8 cellular contexts compared by ENCODE assay signal in the genomic region with DNA sequence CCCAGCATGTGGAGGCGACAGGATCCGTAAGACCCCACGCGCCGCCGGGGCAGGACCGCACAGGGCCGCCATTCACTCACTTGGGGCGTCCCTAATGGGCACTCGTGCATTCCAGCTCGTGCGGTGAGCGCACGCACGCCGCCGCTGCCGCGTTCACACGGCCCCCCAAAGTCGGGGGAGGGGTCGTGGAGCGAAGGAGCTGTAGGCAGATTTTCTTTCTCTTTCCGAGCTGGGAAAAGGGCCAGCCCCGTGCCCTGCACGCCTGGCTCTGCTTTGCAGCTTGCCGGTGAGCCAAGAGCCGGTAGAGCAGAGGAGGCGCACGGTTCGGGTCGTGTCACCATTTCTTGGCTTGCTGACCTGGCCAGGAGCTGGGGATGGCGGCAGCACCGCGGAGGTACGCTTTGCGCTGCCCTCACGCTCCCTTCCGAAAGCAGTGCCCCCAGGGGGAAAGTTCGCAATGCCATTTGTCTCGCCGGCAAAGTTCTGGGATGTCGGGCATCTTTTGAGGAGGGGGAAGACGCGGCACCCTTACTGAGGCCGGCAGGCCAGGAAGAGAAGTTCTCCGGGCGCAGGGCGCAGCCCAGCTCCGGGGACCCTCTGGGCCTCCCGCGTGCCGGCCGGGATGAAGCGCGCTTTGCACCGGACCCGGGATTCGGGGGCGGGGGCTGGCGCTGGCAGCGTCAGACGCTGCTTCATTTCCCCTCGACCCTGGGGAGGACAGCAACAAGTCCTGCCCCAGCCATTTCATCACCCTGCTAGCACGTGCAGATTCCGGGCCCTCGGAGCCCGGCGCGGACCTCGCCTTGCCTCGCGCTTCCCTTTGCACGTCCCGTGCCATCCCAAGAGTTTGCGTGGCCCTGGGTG. TPM values are rescaled to one million over a fixed set of nuclear protein-coding genes. Genes with fewer than 3 reads are reported as not detected.
DNase-seq lines count a peak whose midpoint lies in the region; ATAC-seq and TF ChIP-seq lines count a peak whose summit lies in the region.

No MANE protein-coding gene starts in this region.

- peaks cover 69% of the 10 kb centered on the region for H3K4me1 Mint-ChIP-seq in chondrocyte (ENCODE audit: low read depth)

- H3K27ac Mint-ChIP-seq in chondrocyte (ENCODE audit: unreplicated experiment) = peak overlapping the region; percentile 100

- peaks cover 52% of the 10 kb centered on the region for H3K36me3 Mint-ChIP-seq in chondrocyte (ENCODE audit: low read depth)

- peak overlapping the region; percentile 99 for H3K4me3 Mint-ChIP-seq in chondrocyte (ENCODE audit: unreplicated experiment)

- ATAC-seq in GM19455 (IDR thresholded peaks at IDR 0.05; ENCODE audit: unreplicated experiment) = no peak
- ATAC-seq in HG02870 (IDR thresholded peaks at IDR 0.05; ENCODE audit: unreplicated experiment) = no peak
- no peak for ATAC-seq in HG02588 (IDR thresholded peaks at IDR 0.05; ENCODE audit: unreplicated experiment)

- no peaks in the 10 kb centered on the region for H3K27me3 Mint-ChIP-seq in chondrocyte (ENCODE audit: low read depth)

- DNase-seq in EH (ENCODE audit: low read depth) (peak; percentile 67), Kasumi-1 (lab: John Stamatoyannopoulos, UW) (peak; percentile 17 to 31), chondrocyte (ENCODE audit: low spot score) (no peak), myocyte (ENCODE audit: low read depth) (peak; percentile 64), NCI-H128 (lab: John Stamatoyannopoulos, UW; ENCODE audit: unreplicated experiment) (no peak)

- peaks cover 4% of the 10 kb centered on the region for H3K9me3 Mint-ChIP-seq in chondrocyte (ENCODE audit: low read depth)

- no peak for TF ChIP-seq CTCF in chondrocyte (IDR thresholded peaks at IDR 0.05)

RNA-seq across cellular contexts. Expression of a gene that starts 0.9 kb away (rescaled TPM):
- total RNA-seq in chondrocyte = 321 to 1,121 TPM (median 1,110 TPM) in 3 replicates
- 482 and 489 TPM in 2 replicates for total RNA-seq in myocyte
- polyA plus RNA-seq in myocyte (2012) = 203 TPM

Comparison
In these comparisons a context has a peak if more than half of its experiments do, and no peak if none do; other contexts are left out.
1. DNase-seq: peak in EH (single experiment), Kasumi-1 (2 of 2) and myocyte (single experiment); none in chondrocyte (single experiment) and NCI-H128 (single experiment).